ENCODE assay signal across 36 cellular contexts in genomic region chr11:125174686-125175085, GRCh38. TPM values are rescaled to one million over a fixed set of nuclear protein-coding genes. Genes with fewer than 3 reads are reported as not detected.
"Had no signal": no experiment of that assay in that cellular context is flagged by ENCODE, and none has a peak within 500 bp of the region (broad histone marks: within the 10 kb centered on the region; RNA-seq: fewer than 3 reads in every experiment).

No MANE protein-coding gene starts in this region.

- H3K4me1 Mint-ChIP-seq: activated CD4-positive, alpha-beta T cell treated with anti-CD3 and anti-CD28 coated beads, Interleukin-2, amount 10 ng/mL, durations not matched to agents 24 days and 14 days; activated naive CD8-positive, alpha-beta T cell treated with anti-CD3 and anti-CD28 coated beads for 36 hours had no signal

- H3K36me3 Mint-ChIP-seq: activated naive CD8-positive, alpha-beta T cell treated with anti-CD3 and anti-CD28 coated beads for 36 hours had no signal

- H3K9me3 Mint-ChIP-seq: activated CD4-positive, alpha-beta T cell treated with anti-CD3 and anti-CD28 coated beads, Interleukin-2, amount 10 ng/mL, durations not matched to agents 24 days and 14 days; activated CD8-positive, alpha-beta T cell treated with anti-CD3 and anti-CD28 coated beads for 36 hours; activated naive CD8-positive, alpha-beta T cell treated with anti-CD3 and anti-CD28 coated beads for 36 hours; activated T-cell treated with anti-CD3 and anti-CD28 coated beads, Interleukin-2, amount 50 U/mL, for 72 hours; activated T-helper 17 cell treated with anti-CD3 and anti-CD28 coated beads, Interleukin-2, amount 50 U/mL, for 72 hours had no signal

- H3K36me3 ChIP-seq: ascending aorta, breast epithelium, Peyer's patch had no signal

- H3K27me3 ChIP-seq: ascending aorta, body of pancreas, Peyer's patch had no signal

- DNase-seq: activated CD4-positive, alpha-beta T cell treated with anti-CD3 and anti-CD28 coated beads, Interleukin-2, amount 10 ng/mL, durations not matched to agents 24 days and 14 days; activated CD4-positive, alpha-beta T cell treated with anti-CD3 and anti-CD28 coated beads, Interleukin-2, amount 50 U/mL, for 4 hours; activated CD8-positive, alpha-beta T cell treated with anti-CD3 and anti-CD28 coated beads for 36 hours; activated effector memory CD4-positive, alpha-beta T cell treated with anti-CD3 and anti-CD28 coated beads, Interleukin-2, amount 50 U/mL, for 16 hours; activated naive CD4-positive, alpha-beta T cell; activated naive CD4-positive, alpha-beta T cell treated with anti-CD3 and anti-CD28 coated beads, Interleukin-2, amount 50 U/mL, for 16 hours; activated naive CD8-positive, alpha-beta T cell treated with anti-CD3 and anti-CD28 coated beads for 36 hours; activated T-cell treated with anti-CD3 and anti-CD28 coated beads, Interleukin-2, amount 50 U/mL, for 1 hour; activated T-cell treated with anti-CD3 and anti-CD28 coated beads, Interleukin-2, amount 50 U/mL, for 72 hours; amygdala; body of pancreas; Karpas-422; NCI-H1105 treated with DMSO at 0.1 percent for 48 hours; NCI-H1436; NCI-H1694; NCI-H1930; NCI-H2081 treated with DMSO at 0.1 percent for 48 hours; NCI-H2171; NCI-H2227 treated with DMSO at 0.1 percent for 48 hours; NCI-H446; NCI-H510A treated with DMSO at 0.1 percent for 48 hours; NCI-H526 treated with DMSO at 0.1 percent for 48 hours; NK-92 treated with Interleukin-12 subunit alpha and Interleukin-12 subunit beta, amount 100 ng/mL, for 24 hours; PC-3; RPMI8226; SIG-M5; SW 1271; T-helper 1 cell; T-helper 2 cell; T-helper 9 cell had no signal

- H3K27ac ChIP-seq: ascending aorta, breast epithelium, Peyer's patch had no signal

- H3K27ac Mint-ChIP-seq: activated CD4-positive, alpha-beta T cell treated with anti-CD3 and anti-CD28 coated beads, Interleukin-2, amount 10 ng/mL, durations not matched to agents 24 days and 14 days; activated CD8-positive, alpha-beta T cell treated with anti-CD3 and anti-CD28 coated beads for 36 hours; activated naive CD8-positive, alpha-beta T cell treated with anti-CD3 and anti-CD28 coated beads for 36 hours; activated T-cell treated with anti-CD3 and anti-CD28 coated beads, Interleukin-2, amount 50 U/mL, for 72 hours; activated T-helper 17 cell treated with anti-CD3 and anti-CD28 coated beads, Interleukin-2, amount 50 U/mL, for 72 hours had no signal

- H3K4me1 ChIP-seq: breast epithelium, Peyer's patch had no signal

- H3K9me3 ChIP-seq: ascending aorta, body of pancreas, breast epithelium, Peyer's patch had no signal

- H3K4me3 ChIP-seq: ascending aorta, body of pancreas, breast epithelium, Peyer's patch had no signal

- H3K4me3 Mint-ChIP-seq: activated CD4-positive, alpha-beta T cell treated with anti-CD3 and anti-CD28 coated beads, Interleukin-2, amount 10 ng/mL, durations not matched to agents 24 days and 14 days; activated CD8-positive, alpha-beta T cell treated with anti-CD3 and anti-CD28 coated beads for 36 hours; activated naive CD8-positive, alpha-beta T cell treated with anti-CD3 and anti-CD28 coated beads for 36 hours; activated T-cell treated with anti-CD3 and anti-CD28 coated beads, Interleukin-2, amount 50 U/mL, for 72 hours; activated T-helper 17 cell treated with anti-CD3 and anti-CD28 coated beads, Interleukin-2, amount 50 U/mL, for 72 hours had no signal

RNA-seq across cellular contexts. Expression of gene PKNOX2, which starts 10.1 kb away (rescaled TPM):
- total RNA-seq: activated CD4-positive, alpha-beta T cell treated with anti-CD3 and anti-CD28 coated beads, Interleukin-2, amount 10 ng/mL, durations not matched to agents 24 days and 14 days; activated CD8-positive, alpha-beta memory T cell treated with anti-CD3 and anti-CD28 coated beads for 36 hours; activated CD8-positive, alpha-beta T cell treated with anti-CD3 and anti-CD28 coated beads for 36 hours; activated naive CD8-positive, alpha-beta T cell treated with anti-CD3 and anti-CD28 coated beads for 36 hours; activated T-cell treated with anti-CD3 and anti-CD28 coated beads, Interleukin-2, amount 50 U/mL, for 72 hours; activated T-helper 17 cell treated with anti-CD3 and anti-CD28 coated beads, Interleukin-2, amount 50 U/mL, for 72 hours; MCF 10A; PC-3 had no signal
